ENCODE assay signal across 15 cellular contexts in genomic region chr11:114193730-114194674, GRCh38.
DNase-seq lines count a peak whose midpoint lies in the region; ATAC-seq, FAIRE-seq and TF ChIP-seq lines count a peak whose summit lies in the region.
"Had no signal": no experiment of that assay in that cellular context is flagged by ENCODE, and none has a peak within 500 bp of the region (broad histone marks: within the 10 kb centered on the region; RNA-seq: fewer than 3 reads in every experiment).

No MANE protein-coding gene starts in this region.

- FAIRE-seq in HepG2 (lab: Jason Lieb, UNC), result no peak
- FAIRE-seq: RCC 7860 had no signal

- no peak for TF ChIP-seq POLR2A in HepG2 (IDR thresholded peaks at IDR 0.05; ENCODE audit: insufficient read depth in 1 of 2, low read depth in 2 of 2, low read length in 2 of 2)
- no peak for TF ChIP-seq POLR2A in stomach (IDR thresholded peaks at IDR 0.05)
- no peak for TF ChIP-seq POLR2A in erythroblast (IDR thresholded peaks at IDR 0.05; ENCODE audit: low read length)

- no peak for ATAC-seq in HepG2
- ATAC-seq: activated CD8-positive, alpha-beta T cell treated with anti-CD3 and anti-CD28 coated beads for 36 hours had no signal

- H3K4me2 ChIP-seq in HepG2 (ENCODE audit: low read depth, low read length), result no peak overlapping the region
- H3K4me2 ChIP-seq: KMS-11 had no signal

- no peak overlapping the region for H2AFZ ChIP-seq in HepG2 (ENCODE audit: low read length)

- H3K9ac ChIP-seq in HepG2 (ENCODE audit: insufficient read depth, low read depth, low read length), result no peak overlapping the region
- H3K9ac ChIP-seq: KMS-11 had no signal

- no peak for TF ChIP-seq CTCF in VCaP (conservative IDR thresholded peaks at IDR 0.05)
- no peak for TF ChIP-seq CTCF in HepG2 (CRISPR knock-in tag; IDR thresholded peaks at IDR 0.05)
- TF ChIP-seq CTCF in stomach (IDR thresholded peaks at IDR 0.05), result no peak

- H3K36me3 ChIP-seq in HepG2 (replicated peaks in 1 of 2; ENCODE audit: control insufficient read depth in 1 of 2, insufficient read depth in 2 of 2, low read length in 2 of 2) (no peaks in the 10 kb centered on the region), stomach (peaks cover 0 to 44% (median 41%) of the 10 kb centered on the region in 4 donors)

- H3K27me3 ChIP-seq in HepG2 (ENCODE audit: control insufficient read depth in 1 of 2, insufficient read depth in 2 of 2, low read length in 2 of 2) (0 out of 5 replicates have a peak, but pooled peaks cover 0 to 4% of the 10 kb centered on the region in 2 experiments), stomach (no peaks in the 10 kb centered on the region)

- peak; percentile 13 for DNase-seq in ELF-1 (ENCODE audit: low read depth, low spot score)
- no peak for DNase-seq in HepG2 (ENCODE audit: low spot score)
- DNase-seq in stomach, result no peak
- no peak for DNase-seq in erythroblast (lab: John Stamatoyannopoulos, UW)
- DNase-seq in activated naive CD4-positive, alpha-beta T cell treated with Interleukin-2 at 50 U/mL for 16 hours, result no peak
- no peak for DNase-seq in NCI-H524 (lab: John Stamatoyannopoulos, UW)
- DNase-seq: activated CD8-positive, alpha-beta T cell treated with anti-CD3 and anti-CD28 coated beads for 36 hours; activated naive CD4-positive, alpha-beta T cell treated with anti-CD3 and anti-CD28 coated beads, Interleukin-2, amount 50 U/mL, for 16 hours; islet precursor cell; NCI-H226; stimulated activated CD4-positive, alpha-beta T cell treated with anti-CD3 and anti-CD28 coated beads, Interleukin-15, amount 100 ng/mL, for 24 hours; T1000 had no signal

- in situ Hi-C loops in HepG2 (cut with HindIII; ENCODE audit: extremely low pct_ligation_motif_present, low pct_unique_long_range_greater_than_20kb), result no loop called here

- POLR2A ChIA-PET in HepG2 (lab: Yijun Ruan, JAX), result no interaction called here

- CTCF ChIA-PET in HepG2 (lab: Yijun Ruan, JAX; ENCODE audit: low intra/inter-chr PET ratio, low total read pairs), result no interaction called here

- H3K27ac ChIP-seq in VCaP (peak overlapping the region; percentile 93), HepG2 (ENCODE audit: extremely low read length, insufficient read depth, low read length) (no peak overlapping the region), stomach (peak overlapping the region in 4 of 5 donors; percentile 86 to 96 (median 88))
- H3K27ac ChIP-seq: KMS-11 had no signal

- no peak overlapping the region for H3K4me3 ChIP-seq in HepG2 (replicated peaks in 1 of 3; ENCODE audit: insufficient read depth in 1 of 3, low read depth in 2 of 3, low read length in 3 of 3)
- no peak overlapping the region for H3K4me3 ChIP-seq in stomach

- intact Hi-C loops in HepG2 (cut with micrococcal nuclease; ENCODE audit: unreplicated experiment) (no loop called here), stomach (cut with DNase I; ENCODE audit: low total_unique reads) (no loop called here)

- no TSS peak for BruUV-seq in HepG2 (replicated peaks; lab: Mats Ljungman, UMichigan)

- no peak for TF ChIP-seq RAD21 in HepG2 (CRISPR knock-in tag; IDR thresholded peaks at IDR 0.05)

- 52% methylated on average over 9 of the region's 10 CpGs for WGBS in HepG2 (ENCODE audit: low lambda C conversion rate)
- WGBS in stomach, 5 donors, result 70 to 79% (median 73%) methylated on average over 10 of the region's 10 CpGs

- H3K79me2 ChIP-seq in HepG2 (ENCODE audit: insufficient read depth, low read length), result no peaks in the 10 kb centered on the region

- TF ChIP-seq EP300 in HepG2 (IDR thresholded peaks at IDR 0.05; ENCODE audit: low read depth in 2 of 2, low read length in 2 of 2), result no peak
- TF ChIP-seq EP300 in HepG2 (CRISPR knock-in tag; IDR thresholded peaks at IDR 0.05; ENCODE audit: borderline replicate concordance), result no peak
- TF ChIP-seq EP300 in stomach (IDR thresholded peaks at IDR 0.05), result no peak

- H4K20me1 ChIP-seq in HepG2 (ENCODE audit: insufficient read depth, low read length), result no peaks in the 10 kb centered on the region

- H3K4me1 ChIP-seq in HepG2 (ENCODE audit: insufficient read depth, low read length) (no peaks in the 10 kb centered on the region), stomach (peaks cover 53 to 72% (median 67%) of the 10 kb centered on the region in 4 donors)

- H3K9me3 ChIP-seq in HepG2 (ENCODE audit: low read length), result no peaks in the 10 kb centered on the region
- H3K9me3 ChIP-seq in stomach, result peaks cover 0 to 4% (median 0%) of the 10 kb centered on the region in 4 donors

TF ChIP-seq in HepG2, 621 proteins besides CTCF, POLR2A, EP300 and RAD21:
- TF ChIP-seq ZNF567 (CRISPR knock-in tag; IDR thresholded peaks at IDR 0.05; ENCODE audit: borderline replicate concordance), result no peak
- TF ChIP-seq MNT (IDR thresholded peaks at IDR 0.05), result peak; percentile 86
